8 cellular contexts compared by ENCODE assay signal in the genomic region with DNA sequence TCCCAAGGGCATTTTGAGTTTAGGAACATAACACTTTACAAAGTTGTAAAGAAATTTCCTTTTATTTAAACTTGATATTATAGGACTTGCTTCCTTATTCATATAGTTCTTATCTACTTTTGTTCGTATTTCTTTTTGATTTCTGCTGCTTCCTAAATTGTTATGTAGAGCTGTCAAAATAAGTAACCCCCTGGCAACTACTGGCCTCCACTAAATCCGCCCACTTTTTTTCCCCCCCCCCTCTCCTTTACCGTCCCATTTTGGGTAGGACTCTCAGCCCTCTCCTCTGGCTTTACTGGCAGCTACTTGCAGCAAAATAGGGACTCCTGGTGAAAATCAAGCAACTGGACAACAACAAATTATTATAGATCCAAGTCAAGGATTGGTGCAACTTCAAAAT. TPM values are rescaled to one million over a fixed set of nuclear protein-coding genes. Genes with fewer than 3 reads are reported as not detected.
DNase-seq lines count a peak whose midpoint lies in the region; ATAC-seq and TF ChIP-seq lines count a peak whose summit lies in the region.

No MANE protein-coding gene starts in this region.

- H3K79me1 ChIP-seq in neuronal stem cell (ENCODE audit: low read depth, low read length): peaks cover 2% of the 10 kb centered on the region

- H3K27me3 ChIP-seq in Caco-2 (replicated peaks; ENCODE audit: control insufficient read depth, insufficient read depth, low read length) (no peaks in the 10 kb centered on the region), MM.1S (replicated peaks; ENCODE audit: insufficient read depth, low read length) (no peaks in the 10 kb centered on the region), dorsolateral prefrontal cortex (no peaks in the 10 kb centered on the region), neuronal stem cell (ENCODE audit: control insufficient read depth in 3 of 3, insufficient read depth in 3 of 3, low read depth in 1 of 3, low read length in 3 of 3) (no peaks in the 10 kb centered on the region), adrenal gland (no peaks in the 10 kb centered on the region)

- peak overlapping the region; percentile 75 for H3K4me3 ChIP-seq in Caco-2 (ENCODE audit: low read depth, low read length)
- H3K4me3 ChIP-seq in MM.1S (ENCODE audit: low read length): peak overlapping the region; percentile 86; the same call in 1 of the 2 replicates
- H3K4me3 ChIP-seq in dorsolateral prefrontal cortex: peak overlapping the region in 58 of 59 donors; percentile 59 to 98 (median 91)
- H3K4me3 ChIP-seq in neuronal stem cell (ENCODE audit: low read length in 2 of 2): peak overlapping the region in 1 of 2 donors; percentile 86
- peak overlapping the region in 2 of 4 donors; percentile 77 to 93 for H3K4me3 ChIP-seq in adrenal gland

- no peaks in the 10 kb centered on the region for H3K9me2 ChIP-seq in MM.1S (replicated peaks; ENCODE audit: insufficient read depth, low read length)

- H2BK15ac ChIP-seq in neuronal stem cell (ENCODE audit: low read length): no peak overlapping the region

- H3K9me3 ChIP-seq in Caco-2 (no peaks in the 10 kb centered on the region), MM.1S (replicated peaks; ENCODE audit: insufficient read depth, low read length) (no peaks in the 10 kb centered on the region), neuronal stem cell (replicated peaks in 1 of 2; ENCODE audit: control insufficient read depth in 2 of 2, insufficient read depth in 1 of 2, low read depth in 1 of 2, low read length in 2 of 2) (no peaks in the 10 kb centered on the region), adrenal gland (replicated peaks in 1 of 3) (no peaks in the 10 kb centered on the region)

- H2BK120ac ChIP-seq in neuronal stem cell (ENCODE audit: low read depth, low read length): no peak overlapping the region

- no peak overlapping the region for H2BK5ac ChIP-seq in neuronal stem cell (ENCODE audit: low read length)

- H3K23ac ChIP-seq in neuronal stem cell (ENCODE audit: low read depth, low read length, poor library complexity): no peak overlapping the region

- ATAC-seq in GM19023 (IDR thresholded peaks at IDR 0.05; ENCODE audit: unreplicated experiment): no peak

- TF ChIP-seq CTCF in Caco-2 (IDR thresholded peaks at IDR 0.05; ENCODE audit: insufficient read depth in 1 of 2, low read depth in 1 of 2, low read length in 1 of 2, severe bottlenecking in 1 of 2, unreplicated experiment in 1 of 2): no peak
- TF ChIP-seq CTCF in MM.1S (IDR thresholded peaks at IDR 0.05; ENCODE audit: low read length): no peak
- no peak for TF ChIP-seq CTCF in dorsolateral prefrontal cortex (IDR thresholded peaks at IDR 0.05 in 54 of 56, conservative IDR thresholded peaks at IDR 0.05 in 2 of 56; ENCODE audit: low read depth in 1 of 56, partially characterized antibody in 56 of 56)
- no peak for TF ChIP-seq CTCF in adrenal gland (IDR thresholded peaks at IDR 0.05)

- H3K27ac ChIP-seq in MM.1S (ENCODE audit: low read length) (no peak overlapping the region), dorsolateral prefrontal cortex (peak overlapping the region in 25 of 59 donors; percentile 7 to 99 (median 97)), neuronal stem cell (replicated peaks; ENCODE audit: low read length) (no peak overlapping the region), adrenal gland (no peak overlapping the region)

- TF ChIP-seq POLR2A in adrenal gland (IDR thresholded peaks at IDR 0.05): no peak

- peaks cover 36% of the 10 kb centered on the region for H3K36me3 Mint-ChIP-seq in Caco-2 (ENCODE audit: insufficient read depth, unreplicated experiment)

- intact Hi-C loops in Caco-2 (cut with micrococcal nuclease; ENCODE audit: unreplicated experiment) (loop anchor here (5.0 kb wide), 1 partner anchor 642 kb away; the partner anchor contains the start of gene SP8), dorsolateral prefrontal cortex (cut with DNase I) (loop anchor here in 1 of 2 donors (5.0 to 10.0 kb wide), 5 partner anchors 68 to 653 kb away; partner anchors contain the start of gene SP8), adrenal gland (cut with DNase I) (no loop called here)

- no peaks in the 10 kb centered on the region for H4K20me1 ChIP-seq in MM.1S (ENCODE audit: insufficient read depth, low read length)

- peak overlapping the region; percentile 66; the same call in 1 of the 2 replicates for H3K9ac ChIP-seq in MM.1S (ENCODE audit: low read length)
- no peak overlapping the region for H3K9ac ChIP-seq in neuronal stem cell (ENCODE audit: low read depth, low read length, poor library complexity)

- DNase-seq in Caco-2 (no peak), MM.1S (no peak), dorsolateral prefrontal cortex (no peak), neuronal stem cell (ENCODE audit: low spot score) (no peak), EL (no peak), NCI-H2227 treated with DMSO at 0.1 percent for 48 hours (lab: John Stamatoyannopoulos, UW) (no peak), adrenal gland (no peak)

- H2BK12ac ChIP-seq in neuronal stem cell (ENCODE audit: low read length): no peak overlapping the region

- no peaks in the 10 kb centered on the region for H3K79me2 ChIP-seq in MM.1S (ENCODE audit: low read length)

- no TSS peak for BruUV-seq in Caco-2 (replicated peaks; lab: Mats Ljungman, UMichigan)

- H3K27ac Mint-ChIP-seq in Caco-2 (ENCODE audit: unreplicated experiment): peak overlapping the region; percentile 99

- H3K4me2 ChIP-seq in MM.1S (ENCODE audit: low read depth, low read length) (peak overlapping the region; percentile 62), neuronal stem cell (ENCODE audit: insufficient read depth, low read length, poor library complexity, severe bottlenecking) (peak overlapping the region; percentile 41)

- H2AFZ ChIP-seq in MM.1S (ENCODE audit: low read length): peak overlapping the region; percentile 90
- H2AFZ ChIP-seq in neuronal stem cell (ENCODE audit: low read length): peak overlapping the region; percentile 99

- H4K8ac ChIP-seq in neuronal stem cell (ENCODE audit: low read depth, low read length): no peak overlapping the region

- no peak overlapping the region for H3K14ac ChIP-seq in neuronal stem cell (ENCODE audit: low read length)

- no CpG with 5 or more reads among the region's 3 CpGs for WGBS in neuronal stem cell (ENCODE audit: extremely low coverage in 2 of 2, insufficient read length in 2 of 2, insufficient replicate concordance in 1 of 2), 2 donors
- 57 to 65% (median 61%) methylated on average over 3 of the region's 3 CpGs for WGBS in adrenal gland, 4 donors

- no peak overlapping the region for H4K91ac ChIP-seq in neuronal stem cell (ENCODE audit: low read depth, low read length, poor library complexity)

- CTCF ChIA-PET in Caco-2 (lab: Charles Lee): interaction anchor here (0.7 kb wide), 1 partner anchor 165 kb away, joined by 3 read pairs; no protein-coding TSS in a partner anchor

- peaks cover 6% of the 10 kb centered on the region; the same call in 1 of the 2 replicates for H3K4me1 ChIP-seq in Caco-2
- peaks cover 8% of the 10 kb centered on the region for H3K4me1 ChIP-seq in MM.1S (ENCODE audit: low read length)
- H3K4me1 ChIP-seq in neuronal stem cell (ENCODE audit: control insufficient read depth in 2 of 2, insufficient read depth in 1 of 2, low read depth in 1 of 2, low read length in 2 of 2): peaks cover 12 to 23% of the 10 kb centered on the region in 2 donors
- H3K4me1 ChIP-seq in adrenal gland (replicated peaks in 1 of 2): peaks cover 0 to 31% of the 10 kb centered on the region in 2 donors

- H3K18ac ChIP-seq in neuronal stem cell (ENCODE audit: low read length): no peak overlapping the region

- H2AK5ac ChIP-seq in neuronal stem cell (ENCODE audit: low read depth, low read length): no peak overlapping the region

- POLR2A ChIA-PET in Caco-2 (lab: Charles Lee): no interaction called here

- H3K27me3 Mint-ChIP-seq in Caco-2 (ENCODE audit: insufficient read depth, unreplicated experiment): no peaks in the 10 kb centered on the region

- no peak overlapping the region for H3K4ac ChIP-seq in neuronal stem cell (ENCODE audit: low read length)

- peaks cover 16% of the 10 kb centered on the region for H3K4me1 Mint-ChIP-seq in Caco-2 (ENCODE audit: low read depth, unreplicated experiment)

- no peaks in the 10 kb centered on the region for H3K36me3 ChIP-seq in Caco-2 (ENCODE audit: control insufficient read depth, insufficient read depth, low read length)
- H3K36me3 ChIP-seq in MM.1S (replicated peaks; ENCODE audit: insufficient read depth, low read length): no peaks in the 10 kb centered on the region
- peaks cover 13 to 18% of the 10 kb centered on the region in 2 donors for H3K36me3 ChIP-seq in neuronal stem cell (replicated peaks in 1 of 2; ENCODE audit: control insufficient read depth in 2 of 2, insufficient read depth in 2 of 2, low read length in 2 of 2)
- no peaks in the 10 kb centered on the region for H3K36me3 ChIP-seq in adrenal gland (replicated peaks in 1 of 2)

- H3F3A ChIP-seq in MM.1S (ENCODE audit: insufficient read depth, low read length): peaks cover 12% of the 10 kb centered on the region

- no peaks in the 10 kb centered on the region for H3K9me3 Mint-ChIP-seq in Caco-2 (ENCODE audit: unreplicated experiment)

- H3K4me3 Mint-ChIP-seq in Caco-2 (ENCODE audit: unreplicated experiment): peak overlapping the region; percentile 98

RNA-seq across cellular contexts. Expression of gene SP4, which starts 1.1 kb away (rescaled TPM):
- total RNA-seq in Caco-2 (2022): 10.8 and 15.1 TPM in 2 replicates
- 10 to 100 TPM in 118 of 120 experiments, 1 to 10 TPM in 2; 9.6 to 22.6 (median 14.6) TPM for total RNA-seq in dorsolateral prefrontal cortex
- polyA plus RNA-seq in neuronal stem cell (2013, experiment 1 of 2): 15.2 TPM
- polyA plus RNA-seq in neuronal stem cell (2013, experiment 2 of 2): 16.3 TPM
- 10 to 100 TPM in 1 of 8 donors, 1 to 10 TPM in 7; 3.3 to 11.2 (median 6.4) TPM for total RNA-seq in adrenal gland
- 1 to 10 TPM; 1.8 to 4.0 (median 2.0) TPM for polyA plus RNA-seq in adrenal gland
